Comparison of ENCODE assay signal across 18 cellular contexts in the genomic region with DNA sequence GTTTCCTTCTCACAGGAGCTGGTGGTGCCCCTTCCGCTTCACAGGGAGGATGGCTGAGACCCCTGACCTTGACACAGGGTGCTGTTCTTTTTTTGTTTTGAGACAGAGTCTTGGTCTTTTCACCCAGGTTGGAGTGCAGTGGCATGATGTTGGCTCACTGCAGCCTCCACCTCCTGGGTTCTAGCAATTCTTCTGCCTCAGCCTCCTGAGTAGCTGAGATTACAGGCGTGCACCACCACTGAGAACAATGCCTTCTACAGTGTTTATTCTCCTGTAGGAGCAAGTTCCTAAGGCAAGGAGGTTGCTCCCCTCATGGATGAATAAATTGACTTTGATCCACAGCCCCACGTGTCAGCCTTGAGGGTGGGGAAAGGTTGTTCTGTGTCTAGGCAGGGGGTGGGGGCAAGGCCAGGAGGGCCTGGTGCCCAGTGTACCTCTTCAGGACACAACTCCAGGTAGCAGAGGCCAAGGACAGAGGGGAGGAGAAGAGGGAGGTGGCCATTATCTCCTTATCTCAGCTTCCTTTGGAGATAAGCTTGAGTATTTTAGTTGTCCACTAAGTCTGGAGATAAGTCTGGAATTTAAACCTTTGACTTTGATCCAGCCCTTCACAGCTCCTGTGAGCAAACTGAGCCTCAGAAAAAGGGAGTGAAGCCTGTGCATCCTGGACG.
"Had no signal": no experiment of that assay in that cellular context is flagged by ENCODE, and none has a peak within 500 bp of the region (broad histone marks: within the 10 kb centered on the region; RNA-seq: fewer than 3 reads in every experiment).

No MANE protein-coding gene starts in this region.

- H3K4me1 ChIP-seq: foreskin keratinocyte had no signal

- ATAC-seq: foreskin keratinocyte; naive thymus-derived CD8-positive, alpha-beta T cell had no signal

- FAIRE-seq: urothelium cell line had no signal

- H3K27ac ChIP-seq: epithelial cell of prostate, foreskin keratinocyte had no signal

- H3K4me3 ChIP-seq: lung had no signal

- H3K27me3 ChIP-seq: foreskin keratinocyte had no signal

- DNase-seq: activated CD4-positive, CD25-positive, alpha-beta regulatory T cell treated with anti-CD3 and anti-CD28 coated beads, Interleukin-2, amount 50 U/mL, for 72 hours; activated CD8-positive, alpha-beta memory T cell treated with anti-CD3 and anti-CD28 coated beads for 24 hours; activated gamma-delta T cell treated with Interleukin-2 at 50 U/mL for 16 hours; amniotic stem cell; foreskin keratinocyte; glutamatergic neuron; hypothalamus; islet precursor cell; naive thymus-derived CD8-positive, alpha-beta T cell; posterior cingulate gyrus; stimulated activated CD4-positive, alpha-beta T cell treated with anti-CD3 and anti-CD28 coated beads, Interleukin-12 subunit alpha, Interleukin-12 subunit beta, amount 100 ng/mL, for 4 hours; stimulated activated CD4-positive, alpha-beta T cell treated with anti-CD3 and anti-CD28 coated beads, Interleukin-1b, Interleukin-23, amount 100 ng/mL, for 48 hours; stimulated activated CD8-positive, alpha-beta memory T cell treated with anti-CD3 and anti-CD28 coated beads, Interleukin-4, amount 100 ng/mL, for 48 hours; stimulated activated naive CD4-positive, alpha-beta T cell; T1000 had no signal
